In genomic region chr2:165777522-165778186, GRCh38 we compare ENCODE assay signal across 19 cellular contexts. TPM values are rescaled to one million over a fixed set of nuclear protein-coding genes. Genes with fewer than 3 reads are reported as not detected.
DNase-seq lines count a peak whose midpoint lies in the region; ATAC-seq, FAIRE-seq and TF ChIP-seq lines count a peak whose summit lies in the region.
"Had no signal": no experiment of that assay in that cellular context is flagged by ENCODE, and none has a peak within 500 bp of the region (broad histone marks: within the 10 kb centered on the region; RNA-seq: fewer than 3 reads in every experiment).

No MANE protein-coding gene starts in this region.

- no peaks in the 10 kb centered on the region for H3K9me2 ChIP-seq in PC-3 (replicated peaks; ENCODE audit: low read length)
- H3K9me2 ChIP-seq in hepatocyte (replicated peaks; ENCODE audit: insufficient read depth), result no peaks in the 10 kb centered on the region

- no peak for TF ChIP-seq EP300 in HepG2 (IDR thresholded peaks at IDR 0.05; ENCODE audit: low read depth in 2 of 2, low read length in 2 of 2)
- no peak for TF ChIP-seq EP300 in HepG2 (CRISPR knock-in tag; IDR thresholded peaks at IDR 0.05; ENCODE audit: borderline replicate concordance)

- H3K4me1 Mint-ChIP-seq in CD8-positive, alpha-beta T cell (ENCODE audit: low read depth), result peaks cover 6% of the 10 kb centered on the region

- DNase-seq in CD8-positive, alpha-beta T cell, result no peak
- peak; percentile 84 for DNase-seq in PC-3
- peak; percentile 28 for DNase-seq in kidney tubule cell (ENCODE audit: low spot score)
- no peak for DNase-seq in hepatocyte (ENCODE audit: low spot score)
- DNase-seq in HepG2 (ENCODE audit: low spot score), result no peak
- no peak for DNase-seq in NCI-H345 treated with DMSO at 0.1 percent for 48 hours (lab: John Stamatoyannopoulos, UW; ENCODE audit: unreplicated experiment)
- DNase-seq: activated CD4-positive, alpha-beta T cell treated with anti-CD3 and anti-CD28 coated beads, Interleukin-2, amount 50 U/mL, for 48 hours; CD4-positive, alpha-beta T cell; GDM1; left lung; NCI-H1105 treated with DMSO at 0.1 percent for 48 hours; PC-9; sigmoid colon had no signal

- peaks cover 11% of the 10 kb centered on the region for H3F3A ChIP-seq in PC-3 (ENCODE audit: low read length, unreplicated experiment)

- H3K9ac ChIP-seq in PC-3 (ENCODE audit: low read length), result peak overlapping the region; percentile 18; the same call in 1 of the 2 replicates
- no peak overlapping the region for H3K9ac ChIP-seq in HepG2 (ENCODE audit: insufficient read depth, low read depth, low read length)

- no peak overlapping the region for H3K27ac ChIP-seq in CD8-positive, alpha-beta T cell (ENCODE audit: low read depth, low read length)
- H3K27ac ChIP-seq in PC-3 (ENCODE audit: low read length) (peak overlapping the region; percentile 78), hepatocyte (no peak overlapping the region), HepG2 (ENCODE audit: extremely low read length, insufficient read depth, low read length) (no peak overlapping the region)
- H3K27ac ChIP-seq: esophagus muscularis mucosa, left lung, PC-9, sigmoid colon had no signal

- BruUV-seq in PC-3 (replicated peaks; lab: Mats Ljungman, UMichigan), result TSS peak; percentile 96
- BruUV-seq in HepG2 (replicated peaks; lab: Mats Ljungman, UMichigan), result no TSS peak

- CTCF ChIA-PET in CD8-positive, alpha-beta T cell (lab: Charles Lee), result no interaction called here
- CTCF ChIA-PET in PC-3 (lab: Charles Lee) (interaction anchor here (0.7 to 1.5 kb wide), 2 partner anchors 16 to 97 kb away, joined by 3 to 13 read pairs (median 5); partner anchors contain the start of gene GALNT3), HepG2 (lab: Yijun Ruan, JAX; ENCODE audit: low intra/inter-chr PET ratio, low total read pairs) (interaction anchor here (1.8 kb wide), 1 partner anchor 376 kb away, joined by 14 read pairs; no protein-coding TSS in a partner anchor)

- no peaks in the 10 kb centered on the region for H3K9me3 ChIP-seq in CD8-positive, alpha-beta T cell (ENCODE audit: low read length)
- H3K9me3 ChIP-seq in PC-3 (ENCODE audit: low read length) (peaks cover 7% of the 10 kb centered on the region; the same call in 1 of the 2 replicates), hepatocyte (ENCODE audit: low read depth) (no peaks in the 10 kb centered on the region), HepG2 (ENCODE audit: low read length) (peaks cover 5% of the 10 kb centered on the region; the same call in 1 of the 2 replicates)

- no peaks in the 10 kb centered on the region for H3K4me1 ChIP-seq in CD8-positive, alpha-beta T cell (ENCODE audit: insufficient read depth, low read length)
- peaks cover 37% of the 10 kb centered on the region for H3K4me1 ChIP-seq in PC-3 (ENCODE audit: insufficient read depth, low read length)
- H3K4me1 ChIP-seq in hepatocyte (ENCODE audit: insufficient read depth), result no peaks in the 10 kb centered on the region
- H3K4me1 ChIP-seq in HepG2 (ENCODE audit: insufficient read depth, low read length), result no peaks in the 10 kb centered on the region
- H3K4me1 ChIP-seq: left lung, sigmoid colon had no signal

- WGBS in hepatocyte (ENCODE audit: low lambda C conversion rate, missing lambda C conversion rate), result 82% methylated on average over 2 of the region's 2 CpGs
- WGBS in HepG2 (ENCODE audit: low lambda C conversion rate), result 4% methylated on average over 2 of the region's 2 CpGs

- TF ChIP-seq RAD21 in HepG2 (CRISPR knock-in tag; IDR thresholded peaks at IDR 0.05), result no peak

- no peak for TF ChIP-seq POLR2A in HepG2 (IDR thresholded peaks at IDR 0.05; ENCODE audit: insufficient read depth in 1 of 2, low read depth in 2 of 2, low read length in 2 of 2)

- H2AFZ ChIP-seq in PC-3 (ENCODE audit: low read length) (no peak overlapping the region), hepatocyte (no peak overlapping the region), HepG2 (ENCODE audit: low read length) (no peak overlapping the region)
- H2AFZ ChIP-seq: PC-9 had no signal

- peak overlapping the region; percentile 60 for H3K27ac Mint-ChIP-seq in CD8-positive, alpha-beta T cell
- H3K27ac Mint-ChIP-seq: activated naive CD4-positive, alpha-beta T cell treated with anti-CD3 and anti-CD28 coated beads, Interleukin-2, amount 50 U/mL, for 24 hours; CD4-positive, alpha-beta T cell had no signal

- H3K36me3 Mint-ChIP-seq in CD8-positive, alpha-beta T cell, result peaks cover 2% of the 10 kb centered on the region

- H3K36me3 ChIP-seq in CD8-positive, alpha-beta T cell (ENCODE audit: insufficient read depth, low read length), result no peaks in the 10 kb centered on the region
- peaks cover 36% of the 10 kb centered on the region for H3K36me3 ChIP-seq in PC-3 (ENCODE audit: low read depth, low read length)
- H3K36me3 ChIP-seq in hepatocyte (replicated peaks; ENCODE audit: insufficient read depth, low read depth), result no peaks in the 10 kb centered on the region
- H3K36me3 ChIP-seq in HepG2 (replicated peaks in 1 of 2; ENCODE audit: control insufficient read depth in 1 of 2, insufficient read depth in 2 of 2, low read length in 2 of 2), result no peaks in the 10 kb centered on the region
- H3K36me3 ChIP-seq: esophagus muscularis mucosa, left lung, sigmoid colon had no signal

- in situ Hi-C loops in HepG2 (cut with HindIII; ENCODE audit: extremely low pct_ligation_motif_present, low pct_unique_long_range_greater_than_20kb), result loop anchor here (5.0 kb wide), 1 partner anchor 375 kb away; no protein-coding TSS in a partner anchor

- H3K79me2 ChIP-seq in PC-3 (ENCODE audit: low read length), result peaks cover 95% of the 10 kb centered on the region
- H3K79me2 ChIP-seq in hepatocyte, result peaks cover 19% of the 10 kb centered on the region
- H3K79me2 ChIP-seq in HepG2 (ENCODE audit: insufficient read depth, low read length), result no peaks in the 10 kb centered on the region

- H3K27me3 Mint-ChIP-seq in CD8-positive, alpha-beta T cell (ENCODE audit: low read depth), result no peaks in the 10 kb centered on the region
- H3K27me3 Mint-ChIP-seq: CD4-positive, alpha-beta T cell had no signal

- H4K20me1 ChIP-seq in PC-3 (ENCODE audit: low read length), result peaks cover 33% of the 10 kb centered on the region
- no peaks in the 10 kb centered on the region for H4K20me1 ChIP-seq in hepatocyte (ENCODE audit: insufficient read depth, poor library complexity, severe bottlenecking)
- H4K20me1 ChIP-seq in HepG2 (ENCODE audit: insufficient read depth, low read length), result no peaks in the 10 kb centered on the region

- POLR2A ChIA-PET in CD8-positive, alpha-beta T cell (lab: Charles Lee), result no interaction called here
- POLR2A ChIA-PET in PC-3 (lab: Charles Lee; ENCODE audit: unreplicated experiment), result interaction anchor here (0.5 to 1.4 kb wide), 4 partner anchors 16 to 132 kb away, joined by 3 to 20 read pairs (median 8); partner anchors contain the start of gene GALNT3
- POLR2A ChIA-PET in HepG2 (lab: Yijun Ruan, JAX), result no interaction called here

- TF ChIP-seq CTCF in CD8-positive, alpha-beta T cell (IDR thresholded peaks at IDR 0.05), result no peak
- no peak for TF ChIP-seq CTCF in PC-3 (conservative IDR thresholded peaks at IDR 0.05; ENCODE audit: low read depth, low read length)
- TF ChIP-seq CTCF in hepatocyte (IDR thresholded peaks at IDR 0.05; ENCODE audit: poor library complexity), result no peak
- TF ChIP-seq CTCF in HepG2 (CRISPR knock-in tag; IDR thresholded peaks at IDR 0.05), result no peak

- ATAC-seq in CD8-positive, alpha-beta T cell, result peak; percentile 42
- ATAC-seq in GM21390 (IDR thresholded peaks at IDR 0.05; ENCODE audit: unreplicated experiment) (peak; percentile 56), PC-3 (peak; percentile 74), HG02981 (IDR thresholded peaks at IDR 0.05; ENCODE audit: unreplicated experiment) (no peak), HepG2 (no peak; the same call in 2 of the 3 replicates)

- intact Hi-C loops in CD8-positive, alpha-beta T cell (cut with DNase I, micrococcal nuclease), result no loop called here
- intact Hi-C loops in PC-3 (cut with micrococcal nuclease), result loop anchor here (1.0 to 5.0 kb wide), 13 partner anchors 9 to 925 kb away; partner anchors contain the start of genes GALNT3 and SCN2A
- intact Hi-C loops in HepG2 (cut with micrococcal nuclease; ENCODE audit: unreplicated experiment), result loop anchor here (2.0 to 5.0 kb wide), 3 partner anchors 205 to 539 kb away; partner anchors contain the start of gene SCN2A

- no peak overlapping the region for H3K4me3 Mint-ChIP-seq in CD8-positive, alpha-beta T cell
- H3K4me3 Mint-ChIP-seq: activated naive CD4-positive, alpha-beta T cell treated with anti-CD3 and anti-CD28 coated beads, Interleukin-2, amount 50 U/mL, for 24 hours; CD4-positive, alpha-beta T cell had no signal

- H3K9me3 Mint-ChIP-seq in CD8-positive, alpha-beta T cell, result peaks cover 6% of the 10 kb centered on the region

- no peaks in the 10 kb centered on the region for H3K27me3 ChIP-seq in CD8-positive, alpha-beta T cell (ENCODE audit: insufficient read depth, low read length)
- H3K27me3 ChIP-seq in PC-3 (ENCODE audit: low read length) (no peaks in the 10 kb centered on the region), hepatocyte (no peaks in the 10 kb centered on the region), HepG2 (ENCODE audit: control insufficient read depth in 1 of 2, insufficient read depth in 2 of 2, low read length in 2 of 2) (no peaks in the 10 kb centered on the region)
- H3K27me3 ChIP-seq: esophagus muscularis mucosa, left lung, sigmoid colon had no signal

- H3K4me3 ChIP-seq in CD8-positive, alpha-beta T cell (ENCODE audit: low read depth, low read length), result no peak overlapping the region
- H3K4me3 ChIP-seq in PC-3 (ENCODE audit: low read length), result peak overlapping the region; percentile 36
- H3K4me3 ChIP-seq in hepatocyte, result no peak overlapping the region
- H3K4me3 ChIP-seq in HepG2 (replicated peaks in 1 of 3; ENCODE audit: insufficient read depth in 1 of 3, low read depth in 2 of 3, low read length in 3 of 3), result no peak overlapping the region
- H3K4me3 ChIP-seq: esophagus muscularis mucosa, left lung, PC-9, sigmoid colon had no signal

- no peak for FAIRE-seq in HepG2 (lab: Jason Lieb, UNC)
- FAIRE-seq: colon, GM18507 had no signal

- H3K4me2 ChIP-seq in PC-3 (ENCODE audit: low read length) (peak overlapping the region; percentile 74), hepatocyte (no peak overlapping the region), HepG2 (ENCODE audit: low read depth, low read length) (no peak overlapping the region)
- H3K4me2 ChIP-seq: PC-9 had no signal

RNA-seq across cellular contexts. Expression of gene GALNT3, which starts 16.4 kb away (rescaled TPM):
- 1 to 10 TPM; 4.5 to 5.3 TPM for total RNA-seq in CD8-positive, alpha-beta T cell
- total RNA-seq in PC-3 (2014; rRNA removed) (40.9 and 44.8 TPM in 2 replicates), hepatocyte (48.1 and 49.9 TPM in 2 replicates), HepG2 (2016; rRNA removed; fragmentation: Illumina TruSeq; extraction: Trizol) (0.29 TPM in 1 of 2 replicates, not detected in the other)
- polyA plus RNA-seq in hepatocyte (15.8 and 21.5 TPM in 2 replicates), HepG2 (2011; rRNA removed) (0.27 and 0.30 TPM in 2 replicates)
- total RNA-seq in HepG2 (2016; cell fraction: cytosol; rRNA removed; fragmentation: Illumina TruSeq; extraction: Trizol; ENCODE audit: low read depth), result not detected in 2 replicates
- 0.22 TPM in 1 of 2 replicates, not detected in the other for total RNA-seq in HepG2 (2016; cell fraction: insoluble cytoplasmic fraction; rRNA removed; fragmentation: Illumina TruSeq; extraction: Trizol)
- total RNA-seq in HepG2 (2016; cell fraction: membrane; rRNA removed; fragmentation: Illumina TruSeq; extraction: Trizol), result 0.06 TPM in 1 of 2 replicates, not detected in the other
- total RNA-seq in HepG2 (2016; cell fraction: nucleus; rRNA removed; fragmentation: Illumina TruSeq; extraction: Trizol), result 0.28 and 0.65 TPM in 2 replicates
- polyA plus RNA-seq in HepG2 (2011; cell fraction: cytosol; rRNA removed), result 0.06 TPM in 1 of 2 replicates, not detected in the other
- polyA plus RNA-seq in HepG2 (2011; cell fraction: nucleus; rRNA removed), result 0.72 and 0.99 TPM in 2 replicates
- 0.55 and 1.2 TPM in 2 replicates for polyA plus RNA-seq in HepG2 (2012)
- polyA plus RNA-seq in HepG2 (2016; cell fraction: cytosol; fragmentation: Illumina TruSeq; extraction: Trizol; ENCODE audit: low read depth), result not detected in 2 replicates
- polyA plus RNA-seq in HepG2 (2016; cell fraction: insoluble cytoplasmic fraction; fragmentation: Illumina TruSeq; extraction: Trizol; ENCODE audit: low read depth), result 0.16 TPM in 1 of 2 replicates, not detected in the other
- not detected in 2 replicates for polyA plus RNA-seq in HepG2 (2016; cell fraction: membrane; fragmentation: Illumina TruSeq; extraction: Trizol; ENCODE audit: low read depth)
- 0.92 and 1.8 TPM in 2 replicates for polyA plus RNA-seq in HepG2 (2016; cell fraction: nucleus; fragmentation: Illumina TruSeq; extraction: Trizol; ENCODE audit: insufficient read depth, low read depth)
- 0.04 TPM in 1 of 2 replicates, not detected in the other for polyA minus RNA-seq in HepG2 (2011; rRNA and poly(A)+ RNA removed; ENCODE audit: low replicate concordance)
- polyA minus RNA-seq in HepG2 (2011; cell fraction: cytosol; rRNA and poly(A)+ RNA removed), result not detected in 2 replicates
- 0.39 and 2.0 TPM in 2 replicates for polyA minus RNA-seq in HepG2 (2011; cell fraction: nucleus; rRNA and poly(A)+ RNA removed)

Comparison
In these comparisons a context has a peak if more than half of its experiments do, and no peak if none do; other contexts are left out.
1. ATAC-seq: peak in CD8-positive, alpha-beta T cell (single experiment), GM21390 (single experiment) and PC-3 (single experiment); none in HG02981 (single experiment) and HepG2 (single experiment).
2. DNase-seq: peak in PC-3 (single experiment) and kidney tubule cell (single experiment); none in CD8-positive, alpha-beta T cell (0 of 7), hepatocyte (single experiment), HepG2 (single experiment) and NCI-H345 treated with DMSO at 0.1 percent for 48 hours (single experiment).
3. intact Hi-C loops: an anchor here in PC-3 (1.0 to 5.0 kb wide) and HepG2 (2.0 to 5.0 kb wide); none called in CD8-positive, alpha-beta T cell.